Comparison of ENCODE assay signal across 1 cellular context in genomic region chr15:89750560-89751542, GRCh38.
TF ChIP-seq lines count a peak whose summit lies in the region.

MESP1 (minus strand) TSS chr15:89751249; CDS start chr15:89751231, 18 bp downstream.

TF ChIP-seq in K562, 482 proteins besides CTCF, POLR2A, EP300 and RAD21 (continued from another document and continues in another):
- no peak for TF ChIP-seq RNF219 (CRISPR knock-in tag; IDR thresholded peaks at IDR 0.05)
- TF ChIP-seq ZNF280B (CRISPR knock-in tag; IDR thresholded peaks at IDR 0.05): no peak
- no peak for TF ChIP-seq SETDB1 (IDR thresholded peaks at IDR 0.05; ENCODE audit: low read length)
- no peak for TF ChIP-seq TBL1XR1 (IDR thresholded peaks at IDR 0.05; ENCODE audit: low read length in 2 of 2)
- no peak for TF ChIP-seq EGR1 (conservative IDR thresholded peaks at IDR 0.05)
- TF ChIP-seq POLR3G (IDR thresholded peaks at IDR 0.05; ENCODE audit: extremely low read depth, insufficient read length, insufficient replicate concordance): no peak
- no peak for TF ChIP-seq HNRNPK (IDR thresholded peaks at IDR 0.05; ENCODE audit: low read depth, low read length, poor library complexity, severe bottlenecking)
- TF ChIP-seq ZNF77 (CRISPR knock-in tag; IDR thresholded peaks at IDR 0.05): no peak
- no peak for TF ChIP-seq THAP7 (CRISPR knock-in tag; IDR thresholded peaks at IDR 0.05)
- TF ChIP-seq NCOA1 (IDR thresholded peaks at IDR 0.05; ENCODE audit: low read depth): no peak
- no peak for TF ChIP-seq PRMT5 (CRISPR knock-in tag; IDR thresholded peaks at IDR 0.05)
- TF ChIP-seq TRIM28 (IDR thresholded peaks at IDR 0.05): no peak; the same call in 1 of the 2 replicates
- no peak for TF ChIP-seq PBX2 (CRISPR knock-in tag; IDR thresholded peaks at IDR 0.05; ENCODE audit: low read depth)
- TF ChIP-seq PBX2 (tag; conservative IDR thresholded peaks at IDR 0.05; ENCODE audit: low read depth): no peak
- no peak for TF ChIP-seq SREBF1 (IDR thresholded peaks at IDR 0.05; ENCODE audit: borderline replicate concordance, low read depth, low read length)
- no peak for TF ChIP-seq MAFG (tag; conservative IDR thresholded peaks at IDR 0.05)
- TF ChIP-seq ZNF830 (CRISPR knock-in tag; IDR thresholded peaks at IDR 0.05): no peak
- no peak for TF ChIP-seq AFF4 (CRISPR knock-in tag; IDR thresholded peaks at IDR 0.05)
- no peak for TF ChIP-seq KLF16 (IDR thresholded peaks at IDR 0.05)
- TF ChIP-seq GTF2E2 (tag; IDR thresholded peaks at IDR 0.05): no peak
- TF ChIP-seq ZNF79 (CRISPR knock-in tag; IDR thresholded peaks at IDR 0.05; ENCODE audit: low read depth): no peak
- TF ChIP-seq HMGXB4 (CRISPR knock-in tag; IDR thresholded peaks at IDR 0.05): peak; percentile 64; the same call in 1 of the 2 replicates
- TF ChIP-seq CBFA2T3 (IDR thresholded peaks at IDR 0.05): no peak
- TF ChIP-seq RBM15 (IDR thresholded peaks at IDR 0.05; ENCODE audit: insufficient read depth, low read length): no peak
- no peak for TF ChIP-seq CREB5 (CRISPR knock-in tag; IDR thresholded peaks at IDR 0.05)
- no peak for TF ChIP-seq NR2C2 (CRISPR knock-in tag; IDR thresholded peaks at IDR 0.05)
- no peak for TF ChIP-seq NR2C2 (tag; IDR thresholded peaks at IDR 0.05)
- TF ChIP-seq RBM34 (IDR thresholded peaks at IDR 0.05; ENCODE audit: borderline replicate concordance, insufficient read depth, low read length): 0 out of 2 replicates have a peak, but pooled peaks have one; percentile 27
- TF ChIP-seq SLC30A9 (CRISPR knock-in tag; IDR thresholded peaks at IDR 0.05): no peak
- no peak for TF ChIP-seq TFAM (CRISPR knock-in tag; conservative IDR thresholded peaks at IDR 0.05)
- no peak for TF ChIP-seq MTF1 (CRISPR knock-in tag; IDR thresholded peaks at IDR 0.05; ENCODE audit: borderline replicate concordance)
- no peak for TF ChIP-seq ZNF668 (CRISPR knock-in tag; IDR thresholded peaks at IDR 0.05)
- peak; percentile 67 for TF ChIP-seq SMC3 (conservative IDR thresholded peaks at IDR 0.05; ENCODE audit: insufficient read depth, low read depth, low read length)
- 0 out of 2 replicates have a peak, but pooled peaks have one; percentile 13 for TF ChIP-seq ZFP91 (CRISPR knock-in tag; IDR thresholded peaks at IDR 0.05)
- no peak for TF ChIP-seq ZC3H11A (IDR thresholded peaks at IDR 0.05; ENCODE audit: low read depth, low read length)
- TF ChIP-seq SNAPC5 (CRISPR knock-in tag; IDR thresholded peaks at IDR 0.05): no peak
- TF ChIP-seq FOXA1 (IDR thresholded peaks at IDR 0.05; ENCODE audit: borderline replicate concordance): no peak
- TF ChIP-seq KLF1 (tag; IDR thresholded peaks at IDR 0.05): no peak
- no peak for TF ChIP-seq ETS1 (conservative IDR thresholded peaks at IDR 0.05; ENCODE audit: control insufficient read depth, low read depth, low read length)
- no peak for TF ChIP-seq ZNF584 (CRISPR knock-in tag; IDR thresholded peaks at IDR 0.05; ENCODE audit: low read depth)
- no peak for TF ChIP-seq CBFA2T2 (conservative IDR thresholded peaks at IDR 0.05)
- TF ChIP-seq FUS (optimal IDR thresholded peaks at IDR 0.05; ENCODE audit: low read depth, low read length): peak; percentile 76
- TF ChIP-seq TAF9B (IDR thresholded peaks at IDR 0.05; ENCODE audit: partially characterized antibody): no peak
- no peak for TF ChIP-seq ZFP36 (IDR thresholded peaks at IDR 0.05; ENCODE audit: low read depth, low read length, partially characterized antibody)
- no peak for TF ChIP-seq BRD9 (IDR thresholded peaks at IDR 0.05; ENCODE audit: low read depth, partially characterized antibody)
- peak; percentile 90 for TF ChIP-seq MEIS2 (IDR thresholded peaks at IDR 0.05; ENCODE audit: partially characterized antibody)
- no peak for TF ChIP-seq PRPF4 (IDR thresholded peaks at IDR 0.05; ENCODE audit: insufficient read depth, low read depth, low read length, poor library complexity, severe bottlenecking)
- no peak for TF ChIP-seq ARID3B (CRISPR knock-in tag; IDR thresholded peaks at IDR 0.05; ENCODE audit: borderline replicate concordance)
- TF ChIP-seq SMARCE1 (IDR thresholded peaks at IDR 0.05): no peak
